1 cellular context compared by ENCODE assay signal in genomic region chr6:147192278-147192911, GRCh38.
TF ChIP-seq lines count a peak whose summit lies in the region.

No MANE protein-coding gene starts in this region.

TF ChIP-seq in HepG2, 621 proteins besides CTCF, POLR2A, EP300 and RAD21 (continued from another document and continues in another):
- TF ChIP-seq, protein P1, sequence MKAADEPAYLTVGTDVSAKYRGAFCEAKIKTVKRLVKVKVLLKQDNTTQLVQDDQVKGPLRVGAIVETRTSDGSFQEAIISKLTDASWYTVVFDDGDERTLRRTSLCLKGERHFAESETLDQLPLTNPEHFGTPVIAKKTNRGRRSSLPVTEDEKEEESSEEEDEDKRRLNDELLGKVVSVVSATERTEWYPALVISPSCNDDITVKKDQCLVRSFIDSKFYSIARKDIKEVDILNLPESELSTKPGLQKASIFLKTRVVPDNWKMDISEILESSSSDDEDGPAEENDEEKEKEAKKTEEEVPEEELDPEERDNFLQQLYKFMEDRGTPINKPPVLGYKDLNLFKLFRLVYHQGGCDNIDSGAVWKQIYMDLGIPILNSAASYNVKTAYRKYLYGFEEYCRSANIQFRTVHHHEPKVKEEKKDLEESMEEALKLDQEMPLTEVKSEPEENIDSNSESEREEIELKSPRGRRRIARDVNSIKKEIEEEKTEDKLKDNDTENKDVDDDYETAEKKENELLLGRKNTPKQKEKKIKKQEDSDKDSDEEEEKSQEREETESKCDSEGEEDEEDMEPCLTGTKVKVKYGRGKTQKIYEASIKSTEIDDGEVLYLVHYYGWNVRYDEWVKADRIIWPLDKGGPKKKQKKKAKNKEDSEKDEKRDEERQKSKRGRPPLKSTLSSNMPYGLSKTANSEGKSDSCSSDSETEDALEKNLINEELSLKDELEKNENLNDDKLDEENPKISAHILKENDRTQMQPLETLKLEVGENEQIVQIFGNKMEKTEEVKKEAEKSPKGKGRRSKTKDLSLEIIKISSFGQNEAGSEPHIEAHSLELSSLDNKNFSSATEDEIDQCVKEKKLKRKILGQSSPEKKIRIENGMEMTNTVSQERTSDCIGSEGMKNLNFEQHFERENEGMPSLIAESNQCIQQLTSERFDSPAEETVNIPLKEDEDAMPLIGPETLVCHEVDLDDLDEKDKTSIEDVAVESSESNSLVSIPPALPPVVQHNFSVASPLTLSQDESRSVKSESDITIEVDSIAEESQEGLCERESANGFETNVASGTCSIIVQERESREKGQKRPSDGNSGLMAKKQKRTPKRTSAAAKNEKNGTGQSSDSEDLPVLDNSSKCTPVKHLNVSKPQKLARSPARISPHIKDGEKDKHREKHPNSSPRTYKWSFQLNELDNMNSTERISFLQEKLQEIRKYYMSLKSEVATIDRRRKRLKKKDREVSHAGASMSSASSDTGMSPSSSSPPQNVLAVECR (CRISPR knock-in tag; IDR thresholded peaks at IDR 0.05; ENCODE audit: borderline replicate concordance) = peak; percentile 42; the same call in 1 of the 2 replicates
- TF ChIP-seq NKX3-1 (CRISPR knock-in tag; IDR thresholded peaks at IDR 0.05) (0 out of 2 replicates have a peak, but pooled peaks have one; percentile 38), ZNF607 (CRISPR knock-in tag; IDR thresholded peaks at IDR 0.05; ENCODE audit: borderline replicate concordance) (peak; percentile 67; the same call in 1 of the 2 replicates), RARA (CRISPR knock-in tag; IDR thresholded peaks at IDR 0.05) (peak; percentile 83), TAF15 (IDR thresholded peaks at IDR 0.05; ENCODE audit: low read depth, low read length, poor library complexity, severe bottlenecking) (no peak), FOXC1 (CRISPR knock-in tag; IDR thresholded peaks at IDR 0.05; ENCODE audit: borderline replicate concordance) (peak; percentile 86), LCORL (IDR thresholded peaks at IDR 0.05) (0 out of 2 replicates have a peak, but pooled peaks have one; percentile 34), LCORL (CRISPR knock-in tag; IDR thresholded peaks at IDR 0.05) (peak; percentile 85), ZNF839 (CRISPR knock-in tag; IDR thresholded peaks at IDR 0.05; ENCODE audit: borderline replicate concordance) (no peak), ZBTB26 (CRISPR knock-in tag; IDR thresholded peaks at IDR 0.05; ENCODE audit: borderline replicate concordance) (peak; percentile 44; the same call in 1 of the 2 replicates), RBFOX2 (IDR thresholded peaks at IDR 0.05; ENCODE audit: low read depth, low read length) (no peak), SAP130 (CRISPR knock-in tag; IDR thresholded peaks at IDR 0.05; ENCODE audit: low read depth) (peak; percentile 69), ZNF280B (CRISPR knock-in tag; IDR thresholded peaks at IDR 0.05; ENCODE audit: borderline replicate concordance) (no peak), NONO (IDR thresholded peaks at IDR 0.05) (no peak), NONO (CRISPR knock-in tag; conservative IDR thresholded peaks at IDR 0.05) (0 out of 2 replicates have a peak, but pooled peaks have one; percentile 30), TCF7 (IDR thresholded peaks at IDR 0.05; ENCODE audit: low read depth) (peak; percentile 64), NR1H2 (CRISPR knock-in tag; IDR thresholded peaks at IDR 0.05; ENCODE audit: borderline replicate concordance, low read depth) (no peak), NCOR1 (IDR thresholded peaks at IDR 0.05; ENCODE audit: borderline replicate concordance, low read length) (peak; percentile 54; the same call in 1 of the 2 replicates), ZNF431 (CRISPR knock-in tag; IDR thresholded peaks at IDR 0.05; ENCODE audit: borderline replicate concordance, low read depth) (no peak; the same call in 1 of the 2 replicates)
- TF ChIP-seq, protein P2, sequence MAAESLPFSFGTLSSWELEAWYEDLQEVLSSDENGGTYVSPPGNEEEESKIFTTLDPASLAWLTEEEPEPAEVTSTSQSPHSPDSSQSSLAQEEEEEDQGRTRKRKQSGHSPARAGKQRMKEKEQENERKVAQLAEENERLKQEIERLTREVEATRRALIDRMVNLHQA (CRISPR knock-in tag; IDR thresholded peaks at IDR 0.05) = peak; percentile 93; the same call in 1 of the 2 replicates
- TF ChIP-seq, protein P3, sequence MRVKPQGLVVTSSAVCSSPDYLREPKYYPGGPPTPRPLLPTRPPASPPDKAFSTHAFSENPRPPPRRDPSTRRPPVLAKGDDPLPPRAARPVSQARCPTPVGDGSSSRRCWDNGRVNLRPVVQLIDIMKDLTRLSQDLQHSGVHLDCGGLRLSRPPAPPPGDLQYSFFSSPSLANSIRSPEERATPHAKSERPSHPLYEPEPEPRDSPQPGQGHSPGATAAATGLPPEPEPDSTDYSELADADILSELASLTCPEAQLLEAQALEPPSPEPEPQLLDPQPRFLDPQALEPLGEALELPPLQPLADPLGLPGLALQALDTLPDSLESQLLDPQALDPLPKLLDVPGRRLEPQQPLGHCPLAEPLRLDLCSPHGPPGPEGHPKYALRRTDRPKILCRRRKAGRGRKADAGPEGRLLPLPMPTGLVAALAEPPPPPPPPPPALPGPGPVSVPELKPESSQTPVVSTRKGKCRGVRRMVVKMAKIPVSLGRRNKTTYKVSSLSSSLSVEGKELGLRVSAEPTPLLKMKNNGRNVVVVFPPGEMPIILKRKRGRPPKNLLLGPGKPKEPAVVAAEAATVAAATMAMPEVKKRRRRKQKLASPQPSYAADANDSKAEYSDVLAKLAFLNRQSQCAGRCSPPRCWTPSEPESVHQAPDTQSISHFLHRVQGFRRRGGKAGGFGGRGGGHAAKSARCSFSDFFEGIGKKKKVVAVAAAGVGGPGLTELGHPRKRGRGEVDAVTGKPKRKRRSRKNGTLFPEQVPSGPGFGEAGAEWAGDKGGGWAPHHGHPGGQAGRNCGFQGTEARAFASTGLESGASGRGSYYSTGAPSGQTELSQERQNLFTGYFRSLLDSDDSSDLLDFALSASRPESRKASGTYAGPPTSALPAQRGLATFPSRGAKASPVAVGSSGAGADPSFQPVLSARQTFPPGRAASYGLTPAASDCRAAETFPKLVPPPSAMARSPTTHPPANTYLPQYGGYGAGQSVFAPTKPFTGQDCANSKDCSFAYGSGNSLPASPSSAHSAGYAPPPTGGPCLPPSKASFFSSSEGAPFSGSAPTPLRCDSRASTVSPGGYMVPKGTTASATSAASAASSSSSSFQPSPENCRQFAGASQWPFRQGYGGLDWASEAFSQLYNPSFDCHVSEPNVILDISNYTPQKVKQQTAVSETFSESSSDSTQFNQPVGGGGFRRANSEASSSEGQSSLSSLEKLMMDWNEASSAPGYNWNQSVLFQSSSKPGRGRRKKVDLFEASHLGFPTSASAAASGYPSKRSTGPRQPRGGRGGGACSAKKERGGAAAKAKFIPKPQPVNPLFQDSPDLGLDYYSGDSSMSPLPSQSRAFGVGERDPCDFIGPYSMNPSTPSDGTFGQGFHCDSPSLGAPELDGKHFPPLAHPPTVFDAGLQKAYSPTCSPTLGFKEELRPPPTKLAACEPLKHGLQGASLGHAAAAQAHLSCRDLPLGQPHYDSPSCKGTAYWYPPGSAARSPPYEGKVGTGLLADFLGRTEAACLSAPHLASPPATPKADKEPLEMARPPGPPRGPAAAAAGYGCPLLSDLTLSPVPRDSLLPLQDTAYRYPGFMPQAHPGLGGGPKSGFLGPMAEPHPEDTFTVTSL (CRISPR knock-in tag; IDR thresholded peaks at IDR 0.05; ENCODE audit: borderline replicate concordance) = peak; percentile 99
- TF ChIP-seq, protein P4, sequence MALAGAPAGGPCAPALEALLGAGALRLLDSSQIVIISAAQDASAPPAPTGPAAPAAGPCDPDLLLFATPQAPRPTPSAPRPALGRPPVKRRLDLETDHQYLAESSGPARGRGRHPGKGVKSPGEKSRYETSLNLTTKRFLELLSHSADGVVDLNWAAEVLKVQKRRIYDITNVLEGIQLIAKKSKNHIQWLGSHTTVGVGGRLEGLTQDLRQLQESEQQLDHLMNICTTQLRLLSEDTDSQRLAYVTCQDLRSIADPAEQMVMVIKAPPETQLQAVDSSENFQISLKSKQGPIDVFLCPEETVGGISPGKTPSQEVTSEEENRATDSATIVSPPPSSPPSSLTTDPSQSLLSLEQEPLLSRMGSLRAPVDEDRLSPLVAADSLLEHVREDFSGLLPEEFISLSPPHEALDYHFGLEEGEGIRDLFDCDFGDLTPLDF (CRISPR knock-in tag; IDR thresholded peaks at IDR 0.05) = 0 out of 2 replicates have a peak, but pooled peaks have one; percentile 13
- TF ChIP-seq, protein P5, sequence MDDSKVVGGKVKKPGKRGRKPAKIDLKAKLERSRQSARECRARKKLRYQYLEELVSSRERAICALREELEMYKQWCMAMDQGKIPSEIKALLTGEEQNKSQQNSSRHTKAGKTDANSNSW (CRISPR knock-in tag; IDR thresholded peaks at IDR 0.05; ENCODE audit: borderline replicate concordance) = no peak
- TF ChIP-seq, protein P6, sequence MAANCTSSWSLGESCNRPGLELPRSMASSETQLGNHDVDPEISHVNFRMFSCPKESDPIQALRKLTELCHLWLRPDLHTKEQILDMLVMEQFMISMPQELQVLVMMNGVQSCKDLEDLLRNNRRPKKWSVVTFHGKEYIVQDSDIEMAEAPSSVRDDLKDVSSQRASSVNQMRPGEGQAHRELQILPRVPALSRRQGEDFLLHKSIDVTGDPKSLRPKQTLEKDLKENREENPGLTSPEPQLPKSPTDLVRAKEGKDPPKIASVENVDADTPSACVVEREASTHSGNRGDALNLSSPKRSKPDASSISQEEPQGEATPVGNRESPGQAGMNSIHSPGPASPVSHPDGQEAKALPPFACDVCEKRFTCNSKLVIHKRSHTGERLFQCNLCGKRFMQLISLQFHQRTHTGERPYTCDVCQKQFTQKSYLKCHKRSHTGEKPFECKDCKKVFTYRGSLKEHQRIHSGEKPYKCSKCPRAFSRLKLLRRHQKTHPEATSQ (CRISPR knock-in tag; IDR thresholded peaks at IDR 0.05; ENCODE audit: borderline replicate concordance) = 0 out of 2 replicates have a peak, but pooled peaks have one; percentile 34
- TF ChIP-seq, protein P7, sequence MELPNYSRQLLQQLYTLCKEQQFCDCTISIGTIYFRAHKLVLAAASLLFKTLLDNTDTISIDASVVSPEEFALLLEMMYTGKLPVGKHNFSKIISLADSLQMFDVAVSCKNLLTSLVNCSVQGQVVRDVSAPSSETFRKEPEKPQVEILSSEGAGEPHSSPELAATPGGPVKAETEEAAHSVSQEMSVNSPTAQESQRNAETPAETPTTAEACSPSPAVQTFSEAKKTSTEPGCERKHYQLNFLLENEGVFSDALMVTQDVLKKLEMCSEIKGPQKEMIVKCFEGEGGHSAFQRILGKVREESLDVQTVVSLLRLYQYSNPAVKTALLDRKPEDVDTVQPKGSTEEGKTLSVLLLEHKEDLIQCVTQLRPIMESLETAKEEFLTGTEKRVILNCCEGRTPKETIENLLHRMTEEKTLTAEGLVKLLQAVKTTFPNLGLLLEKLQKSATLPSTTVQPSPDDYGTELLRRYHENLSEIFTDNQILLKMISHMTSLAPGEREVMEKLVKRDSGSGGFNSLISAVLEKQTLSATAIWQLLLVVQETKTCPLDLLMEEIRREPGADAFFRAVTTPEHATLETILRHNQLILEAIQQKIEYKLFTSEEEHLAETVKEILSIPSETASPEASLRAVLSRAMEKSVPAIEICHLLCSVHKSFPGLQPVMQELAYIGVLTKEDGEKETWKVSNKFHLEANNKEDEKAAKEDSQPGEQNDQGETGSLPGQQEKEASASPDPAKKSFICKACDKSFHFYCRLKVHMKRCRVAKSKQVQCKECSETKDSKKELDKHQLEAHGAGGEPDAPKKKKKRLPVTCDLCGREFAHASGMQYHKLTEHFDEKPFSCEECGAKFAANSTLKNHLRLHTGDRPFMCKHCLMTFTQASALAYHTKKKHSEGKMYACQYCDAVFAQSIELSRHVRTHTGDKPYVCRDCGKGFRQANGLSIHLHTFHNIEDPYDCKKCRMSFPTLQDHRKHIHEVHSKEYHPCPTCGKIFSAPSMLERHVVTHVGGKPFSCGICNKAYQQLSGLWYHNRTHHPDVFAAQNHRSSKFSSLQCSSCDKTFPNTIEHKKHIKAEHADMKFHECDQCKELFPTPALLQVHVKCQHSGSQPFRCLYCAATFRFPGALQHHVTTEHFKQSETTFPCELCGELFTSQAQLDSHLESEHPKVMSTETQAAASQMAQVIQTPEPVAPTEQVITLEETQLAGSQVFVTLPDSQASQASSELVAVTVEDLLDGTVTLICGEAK (IDR thresholded peaks at IDR 0.05) = peak; percentile 92
- TF ChIP-seq, protein P7 (CRISPR knock-in tag; IDR thresholded peaks at IDR 0.05) = peak; percentile 99
